1 cellular context compared by ENCODE assay signal in genomic region chr2:201114846-201115245, GRCh38.
TF ChIP-seq lines count a peak whose summit lies in the region.

No MANE protein-coding gene starts in this region.

TF ChIP-seq in SK-N-SH, 30 proteins besides CTCF, POLR2A, EP300 and RAD21 (continued from another document):
- TF ChIP-seq REST (IDR thresholded peaks at IDR 0.05; ENCODE audit: low read depth, low read length) (no peak), CHD2 (IDR thresholded peaks at IDR 0.05; ENCODE audit: low read length, partially characterized antibody) (no peak), SIN3A (IDR thresholded peaks at IDR 0.05; ENCODE audit: borderline replicate concordance, low read depth, low read length) (no peak), FOXJ3 (CRISPR knock-in tag; IDR thresholded peaks at IDR 0.05) (no peak), MAX (IDR thresholded peaks at IDR 0.05; ENCODE audit: low read depth) (no peak), SMC3 (IDR thresholded peaks at IDR 0.05; ENCODE audit: low read depth, low read length) (no peak), RXRA (IDR thresholded peaks at IDR 0.05; ENCODE audit: borderline replicate concordance, low read depth) (no peak)
TF ChIP-seq in SK-N-SH: peak in this region for 0.
